Comparison of ENCODE assay signal across 8 cellular contexts in the genomic region with DNA sequence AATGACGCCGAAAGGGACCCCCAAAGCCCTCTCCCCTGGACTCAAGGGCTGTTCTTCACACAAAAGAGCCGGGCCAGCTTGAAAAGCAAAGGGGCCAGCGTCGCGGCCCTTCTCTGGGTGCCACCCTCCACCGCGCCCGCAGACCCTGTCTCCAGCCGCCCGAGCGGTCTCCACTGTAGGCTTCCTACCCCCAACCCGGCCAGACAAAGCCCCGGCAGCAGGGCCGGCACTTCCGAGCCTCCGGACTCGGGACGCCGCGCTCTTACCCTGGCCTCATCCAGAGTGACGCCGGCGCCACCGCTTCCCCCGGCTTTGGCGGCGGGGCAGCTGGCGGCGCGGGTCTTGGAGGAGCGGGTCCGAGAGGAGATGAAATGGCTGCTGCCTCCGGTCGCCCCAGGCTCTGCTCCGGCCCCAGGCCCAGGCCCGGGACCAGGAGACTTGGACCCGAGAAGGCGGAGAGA. TPM values are rescaled to one million over a fixed set of nuclear protein-coding genes. Genes with fewer than 3 reads are reported as not detected.
DNase-seq lines count a peak whose midpoint lies in the region; ATAC-seq, FAIRE-seq and TF ChIP-seq lines count a peak whose summit lies in the region.

No MANE protein-coding gene starts in this region.

- peak overlapping the region; percentile 72 to 98 (median 83) for H3K9ac ChIP-seq in H1 (replicated peaks in 1 of 4; ENCODE audit: extremely low read depth in 1 of 4, low read depth in 3 of 4, low read length in 3 of 4)

- H3K4me2 ChIP-seq in H1 (ENCODE audit: insufficient read depth in 1 of 2, low read depth in 2 of 2, low read length in 2 of 2) = peak overlapping the region; percentile 82 to 94

- no peak for TF ChIP-seq RAD21 in H1 (IDR thresholded peaks at IDR 0.05 in 1 of 2, conservative IDR thresholded peaks at IDR 0.05 in 1 of 2; ENCODE audit: low read depth in 2 of 2, low read length in 2 of 2)

- H2BK20ac ChIP-seq in H1 (ENCODE audit: low read length) = no peak overlapping the region

- CTCF ChIA-PET in H1 (lab: Charles Lee; ENCODE audit: partially characterized antibody) = interaction anchor here (0.6 to 5.0 kb wide), 20 partner anchors 8 to 247 kb away, joined by 3 to 58 read pairs (median 4); a partner anchor contains a TSS

- peak overlapping the region; percentile 93 for H4K91ac ChIP-seq in H1 (replicated peaks; ENCODE audit: insufficient read length, low read length)

- H3K14ac ChIP-seq in H1 (ENCODE audit: insufficient read length) = no peak overlapping the region

- H3K9me3 ChIP-seq in H1 (ENCODE audit: insufficient read depth in 2 of 2, low read depth in 1 of 2, low read length in 1 of 2) = no peaks in the 10 kb centered on the region
- no peaks in the 10 kb centered on the region for H3K9me3 ChIP-seq in mucosa of descending colon
- H3K9me3 ChIP-seq in tibial artery = no peaks in the 10 kb centered on the region

- H3K79me1 ChIP-seq in H1 (ENCODE audit: low read depth, low read length) = no peaks in the 10 kb centered on the region

- peaks cover 0 to 1% of the 10 kb centered on the region in 2 experiments for H4K20me1 ChIP-seq in H1 (replicated peaks in 1 of 2; ENCODE audit: control insufficient read depth in 1 of 2, insufficient read depth in 2 of 2, low read length in 2 of 2)

- intact Hi-C loops in mucosa of descending colon (cut with DNase I, micrococcal nuclease) (loop anchor here (5.0 kb wide), 2 partner anchors 146 to 151 kb away; a partner anchor contains a TSS), tibial artery (cut with DNase I; ENCODE audit: low total_unique reads) (loop anchor here (5.0 kb wide), 1 partner anchor 156 kb away; a partner anchor contains a TSS)

- POLR2A ChIA-PET in H1 (lab: Charles Lee; ENCODE audit: partially characterized antibody) = interaction anchor here (0.6 to 7.0 kb wide), 21 partner anchors 9 to 246 kb away, joined by 3 to 130 read pairs (median 5); a partner anchor contains a TSS

- H3K4ac ChIP-seq in H1 (replicated peaks; ENCODE audit: insufficient read length, low read depth, low read length) = no peak overlapping the region

- no peak for FAIRE-seq in H1 (lab: Jason Lieb, UNC)

- H2BK15ac ChIP-seq in H1 (ENCODE audit: low read length) = no peak overlapping the region

- no peak overlapping the region for H2BK12ac ChIP-seq in H1 (ENCODE audit: low read depth, low read length)

- no peak overlapping the region for H3K23ac ChIP-seq in H1 (ENCODE audit: insufficient read length)

- H3K27ac ChIP-seq in H1 (ENCODE audit: low read depth, low read length) (peak overlapping the region; percentile 87), tibial artery (peak overlapping the region; percentile 89 to 99)

- H3K18ac ChIP-seq in H1 (ENCODE audit: extremely low read depth, low read length) = peak overlapping the region; percentile 100

- H3K79me2 ChIP-seq in H1 (ENCODE audit: control insufficient read depth in 1 of 2, insufficient read depth in 2 of 2, low read length in 2 of 2) = peaks cover 0 to 54% of the 10 kb centered on the region in 2 experiments; a peak in 3 of 4 replicates

- peak overlapping the region; percentile 98 for H3K56ac ChIP-seq in H1 (replicated peaks; ENCODE audit: insufficient read length, low read depth, low read length)

- TF ChIP-seq POLR2A in H1 (IDR thresholded peaks at IDR 0.05; ENCODE audit: control extremely low read depth in 1 of 2, low read depth in 2 of 2, low read length in 2 of 2) = no peak

- peak overlapping the region; percentile 98 for H2BK5ac ChIP-seq in H1 (ENCODE audit: low read depth, low read length)

- H3K4me3 ChIP-seq in WI38 (ENCODE audit: low read depth, low read length) (peak overlapping the region; percentile 84), H1 (ENCODE audit: extremely low read depth in 1 of 4, insufficient read depth in 2 of 4, low read depth in 3 of 4, low read length in 4 of 4) (peak overlapping the region; percentile 64 to 90 (median 82)), mucosa of descending colon (peak overlapping the region; percentile 85), tibial artery (peak overlapping the region; percentile 71 to 94)

- H3K23me2 ChIP-seq in H1 (ENCODE audit: low read depth, low read length) = peaks cover 7% of the 10 kb centered on the region

- 1% methylated on average over 35 of the region's 39 CpGs; no CpG with 5 or more reads in 1 of the 2 experiments for WGBS in H1 (ENCODE audit: extremely low coverage in 1 of 2, insufficient coverage in 1 of 2, insufficient read length in 1 of 2, insufficient replicate concordance in 2 of 2, low coverage in 1 of 2, low lambda C conversion rate in 2 of 2, missing lambda C conversion rate in 1 of 2), 2 experiments

- no peak overlapping the region for H2AK5ac ChIP-seq in H1 (ENCODE audit: low read depth, low read length)

- H3K27me3 ChIP-seq in H1 (replicated peaks in 1 of 4; ENCODE audit: control insufficient read depth in 3 of 4, extremely low read depth in 1 of 4, insufficient read depth in 3 of 4, low read length in 3 of 4) (no peaks in the 10 kb centered on the region), tibial artery (no peaks in the 10 kb centered on the region)

- peak overlapping the region; percentile 43 for H2BK120ac ChIP-seq in H1 (replicated peaks; ENCODE audit: low read depth, low read length)

- peak overlapping the region; percentile 100 for H4K5ac ChIP-seq in H1 (ENCODE audit: insufficient read length, low read depth, low read length)

- no peaks in the 10 kb centered on the region; a peak in 1 of 8 replicates for H3K36me3 ChIP-seq in H1 (ENCODE audit: control insufficient read depth in 2 of 4, insufficient read depth in 4 of 4, low read length in 3 of 4)
- H3K36me3 ChIP-seq in mucosa of descending colon (ENCODE audit: low read depth) = no peaks in the 10 kb centered on the region
- no peaks in the 10 kb centered on the region for H3K36me3 ChIP-seq in tibial artery

- ATAC-seq in GM19463 (IDR thresholded peaks at IDR 0.05; ENCODE audit: unreplicated experiment) (peak; percentile 17), HG03520 (IDR thresholded peaks at IDR 0.05; ENCODE audit: unreplicated experiment) (peak; percentile 18), mucosa of descending colon (peak; percentile 52)

- peak overlapping the region; percentile 96; the same call in 1 of the 2 replicates for H4K8ac ChIP-seq in H1 (ENCODE audit: extremely low read depth, insufficient read depth, low read length)

- DNase-seq in COLO668 (lab: John Stamatoyannopoulos, UW; ENCODE audit: unreplicated experiment) (peak; percentile 66), H1 (ENCODE audit: low read depth in 1 of 2, low spot score in 2 of 2) (no peak), mucosa of descending colon (peak in 1 of 3 donors; percentile 71), tibial artery (no peak), Ammon's horn (ENCODE audit: low spot score) (no peak)

- no peak for TF ChIP-seq EP300 in H1 (IDR thresholded peaks at IDR 0.05; ENCODE audit: borderline replicate concordance in 1 of 2, low read depth in 2 of 2, low read length in 2 of 2)

- H3K4me1 ChIP-seq in H1 (replicated peaks in 1 of 4; ENCODE audit: control insufficient read depth in 3 of 4, insufficient read depth in 4 of 4, low read length in 3 of 4) = peaks cover 0 to 2% (median under 1%) of the 10 kb centered on the region in 4 experiments; a peak in 3 of 7 replicates
- peaks cover 31% of the 10 kb centered on the region for H3K4me1 ChIP-seq in mucosa of descending colon (ENCODE audit: low read depth)
- H3K4me1 ChIP-seq in tibial artery = peaks cover 0 to 35% (median 18%) of the 10 kb centered on the region in 4 donors

- no peak overlapping the region for H2AFZ ChIP-seq in H1 (ENCODE audit: low read length)

- TF ChIP-seq CTCF in WI38 (IDR thresholded peaks at IDR 0.05; ENCODE audit: low read depth, low read length) (no peak), H1 (IDR thresholded peaks at IDR 0.05; ENCODE audit: control extremely low read depth in 1 of 3, insufficient read depth in 1 of 3, low read depth in 1 of 3, low read length in 3 of 3) (no peak), mucosa of descending colon (IDR thresholded peaks at IDR 0.05) (no peak), tibial artery (IDR thresholded peaks at IDR 0.05) (no peak)

TF ChIP-seq in H1, 55 proteins besides CTCF, POLR2A, EP300 and RAD21 (continues in another document):
- TF ChIP-seq ZNF274 (IDR thresholded peaks at IDR 0.05; ENCODE audit: borderline replicate concordance, extremely low read depth, low read length) (no peak), SAP30 (IDR thresholded peaks at IDR 0.05; ENCODE audit: insufficient read depth, insufficient replicate concordance, low read length) (peak; percentile 12), HDAC6 (IDR thresholded peaks at IDR 0.05; ENCODE audit: low read depth, low read length) (no peak), EZH2 (IDR thresholded peaks at IDR 0.05; ENCODE audit: low read depth, low read length, severe bottlenecking) (peak; percentile 23), TAF7 (optimal IDR thresholded peaks at IDR 0.05; ENCODE audit: borderline replicate concordance, low read depth, low read length) (no peak), KDM1A (IDR thresholded peaks at IDR 0.05; ENCODE audit: borderline replicate concordance, low read length) (no peak), KDM4A (IDR thresholded peaks at IDR 0.05; ENCODE audit: low read depth, low read length, severe bottlenecking) (peak; percentile 68), JUND (IDR thresholded peaks at IDR 0.05; ENCODE audit: low read length) (no peak), NRF1 (IDR thresholded peaks at IDR 0.05; ENCODE audit: low read depth, low read length) (no peak)

RNA-seq across cellular contexts. Expression of a gene that starts 0.6 kb away (rescaled TPM):
- total RNA-seq in H1 (2021; fragmentation: NEBNext Ultra II Directional; extraction: Animal tissue kit (Norgen Biotek cat#: 25700)) = 15.3 and 16.1 TPM in 2 replicates
- 2.7 and 3.4 TPM in 2 replicates for polyA plus RNA-seq in H1 (2011; rRNA removed)
- 3.7 TPM for polyA plus RNA-seq in H1 (2011; cell fraction: cytosol; rRNA removed)
- polyA plus RNA-seq in H1 (2011; cell fraction: nucleus; rRNA removed) = 5.3 TPM
- 2.6 to 5.3 TPM (median 4.3 TPM) in 4 replicates for polyA plus RNA-seq in H1 (2012, experiment 1 of 2)
- polyA plus RNA-seq in H1 (2012, experiment 2 of 2) = 0.42 TPM
- 4.7 TPM for polyA plus RNA-seq in H1 (2013, experiment 1 of 2)
- 4.0 TPM for polyA plus RNA-seq in H1 (2013, experiment 2 of 2)
- 12.9 and 15.0 TPM in 2 replicates for polyA minus RNA-seq in H1 (2011; rRNA and poly(A)+ RNA removed)
- polyA minus RNA-seq in H1 (2011; cell fraction: cytosol; rRNA and poly(A)+ RNA removed) = 7.2 TPM
- 38.5 TPM for polyA minus RNA-seq in H1 (2011; cell fraction: nucleus; rRNA and poly(A)+ RNA removed)
- total RNA-seq in mucosa of descending colon = 10 to 100 TPM; 25.8 to 38.5 (median 27.9) TPM

RNA-seq across cellular contexts. Expression of a gene that starts 13.9 kb away (rescaled TPM):
- total RNA-seq in H1 (2021; fragmentation: NEBNext Ultra II Directional; extraction: Animal tissue kit (Norgen Biotek cat#: 25700)) = 19.0 and 20.4 TPM in 2 replicates
- 2.6 and 3.6 TPM in 2 replicates for polyA plus RNA-seq in H1 (2011; rRNA removed)
- polyA plus RNA-seq in H1 (2011; cell fraction: cytosol; rRNA removed) = 5.1 TPM
- 2.7 TPM for polyA plus RNA-seq in H1 (2011; cell fraction: nucleus; rRNA removed)
- polyA plus RNA-seq in H1 (2012, experiment 1 of 2) = 4.6 to 14.6 TPM (median 7.5 TPM) in 4 replicates
- polyA plus RNA-seq in H1 (2012, experiment 2 of 2) = 2.0 TPM
- polyA plus RNA-seq in H1 (2013, experiment 1 of 2) = 13.9 TPM
- polyA plus RNA-seq in H1 (2013, experiment 2 of 2) = 13.7 TPM
- polyA minus RNA-seq in H1 (2011; rRNA and poly(A)+ RNA removed) = 4.2 and 5.1 TPM in 2 replicates
- polyA minus RNA-seq in H1 (2011; cell fraction: cytosol; rRNA and poly(A)+ RNA removed) = 4.6 TPM
- 15.5 TPM for polyA minus RNA-seq in H1 (2011; cell fraction: nucleus; rRNA and poly(A)+ RNA removed)
- 10 to 100 TPM; 12.9 to 23.9 (median 13.1) TPM for total RNA-seq in mucosa of descending colon
